ENCODE assay signal across 8 cellular contexts in the genomic region with DNA sequence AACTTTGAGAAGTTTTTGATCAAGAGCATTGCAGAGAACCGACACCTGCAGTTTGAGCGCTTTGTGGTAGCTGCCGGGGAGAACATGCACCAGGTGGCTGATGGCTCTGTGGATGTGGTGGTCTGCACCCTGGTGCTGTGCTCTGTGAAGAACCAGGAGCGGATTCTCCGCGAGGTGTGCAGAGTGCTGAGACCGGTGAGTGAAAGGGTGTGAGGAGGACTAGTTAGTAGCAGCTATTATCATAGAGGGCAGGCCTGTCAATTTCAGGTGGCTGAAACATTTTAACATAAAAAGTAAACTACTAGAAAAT. TPM values are rescaled to one million over a fixed set of nuclear protein-coding genes. Genes with fewer than 3 reads are reported as not detected.
DNase-seq lines count a peak whose midpoint lies in the region; ATAC-seq and TF ChIP-seq lines count a peak whose summit lies in the region.

No MANE protein-coding gene starts in this region.

- DNase-seq in CD4-positive, CD25-positive, alpha-beta regulatory T cell, result peak in 2 of 3 donors; percentile 10 to 33
- no peak for DNase-seq in central memory CD8-positive, alpha-beta T cell (ENCODE audit: low spot score in 2 of 2)
- DNase-seq in lung microvascular endothelial cell (ENCODE audit: low read depth in 2 of 2) (peak; percentile 17 to 37), type B pancreatic cell (ENCODE audit: extremely low spot score, unreplicated experiment) (no peak)

- no peak overlapping the region for H3K9ac ChIP-seq in HUES64 (ENCODE audit: low read depth, low read length)

- peak; percentile 32 to 44 for ATAC-seq in CD4-positive, CD25-positive, alpha-beta regulatory T cell (ENCODE audit: low read depth in 2 of 2)
- no peak for ATAC-seq in central memory CD8-positive, alpha-beta T cell (replicated peaks; ENCODE audit: extremely low read depth, poor library complexity, severe bottlenecking)
- no peak for ATAC-seq in GM21423 (IDR thresholded peaks at IDR 0.05; ENCODE audit: unreplicated experiment)
- no peak for ATAC-seq in GM19023 (IDR thresholded peaks at IDR 0.05; ENCODE audit: unreplicated experiment)
- ATAC-seq in GM21576 (IDR thresholded peaks at IDR 0.05; ENCODE audit: unreplicated experiment), result no peak

- no peaks in the 10 kb centered on the region for H3K36me3 ChIP-seq in CD4-positive, CD25-positive, alpha-beta regulatory T cell (ENCODE audit: control insufficient read depth, insufficient read depth, low read length)
- H3K36me3 ChIP-seq in HUES64 (ENCODE audit: insufficient read depth, low read length), result no peaks in the 10 kb centered on the region

- H3K27me3 ChIP-seq in CD4-positive, CD25-positive, alpha-beta regulatory T cell (ENCODE audit: control insufficient read depth, insufficient read depth, low read length), result no peaks in the 10 kb centered on the region
- no peaks in the 10 kb centered on the region for H3K27me3 ChIP-seq in HUES64 (ENCODE audit: insufficient read depth, low read length)

- H3K27me3 Mint-ChIP-seq in CD4-positive, CD25-positive, alpha-beta regulatory T cell, result peaks cover 6% of the 10 kb centered on the region
- H3K27me3 Mint-ChIP-seq in central memory CD8-positive, alpha-beta T cell, result no peaks in the 10 kb centered on the region
- H3K27me3 Mint-ChIP-seq in type B pancreatic cell, result no peaks in the 10 kb centered on the region

- H3K4me3 ChIP-seq in CD4-positive, CD25-positive, alpha-beta regulatory T cell (ENCODE audit: low read depth, low read length), result peak overlapping the region; percentile 93
- H3K4me3 ChIP-seq in HUES64 (ENCODE audit: low read length), result peak overlapping the region; percentile 42

- no peak for TF ChIP-seq CTCF in type B pancreatic cell (conservative IDR thresholded peaks at IDR 0.05)

- peaks cover 4% of the 10 kb centered on the region for H3K36me3 Mint-ChIP-seq in CD4-positive, CD25-positive, alpha-beta regulatory T cell
- peaks cover 7% of the 10 kb centered on the region for H3K36me3 Mint-ChIP-seq in central memory CD8-positive, alpha-beta T cell (ENCODE audit: insufficient read depth)
- H3K36me3 Mint-ChIP-seq in type B pancreatic cell, result peaks cover 5% of the 10 kb centered on the region

- WGBS in HUES64, result 58% methylated on average over 7 of the region's 7 CpGs

- no peaks in the 10 kb centered on the region for H3K9me3 ChIP-seq in CD4-positive, CD25-positive, alpha-beta regulatory T cell (ENCODE audit: control insufficient read depth in 2 of 2, low read length in 2 of 2)
- no peaks in the 10 kb centered on the region for H3K9me3 ChIP-seq in HUES64 (ENCODE audit: insufficient read depth, low read depth, low read length)

- peak overlapping the region; percentile 75 to 90 (median 84) for H3K27ac Mint-ChIP-seq in CD4-positive, CD25-positive, alpha-beta regulatory T cell
- peak overlapping the region; percentile 65 for H3K27ac Mint-ChIP-seq in central memory CD8-positive, alpha-beta T cell (ENCODE audit: low read depth)
- H3K27ac Mint-ChIP-seq in type B pancreatic cell, result peak overlapping the region; percentile 86

- H3K4me3 Mint-ChIP-seq in CD4-positive, CD25-positive, alpha-beta regulatory T cell, result peak overlapping the region; percentile 87 to 98 (median 94)
- H3K4me3 Mint-ChIP-seq in central memory CD8-positive, alpha-beta T cell, result peak overlapping the region; percentile 70
- H3K4me3 Mint-ChIP-seq in type B pancreatic cell, result peak overlapping the region; percentile 86

- no peak overlapping the region for H3K27ac ChIP-seq in CD4-positive, CD25-positive, alpha-beta regulatory T cell (ENCODE audit: insufficient read depth, low read length, poor library complexity, severe bottlenecking)
- no peak overlapping the region; the same call in 1 of the 2 replicates for H3K27ac ChIP-seq in HUES64 (ENCODE audit: low read depth, low read length)

- H3K4me1 ChIP-seq in CD4-positive, CD25-positive, alpha-beta regulatory T cell (ENCODE audit: control insufficient read depth, insufficient read depth, low read length, poor library complexity, severe bottlenecking), result peaks cover 24% of the 10 kb centered on the region
- H3K4me1 ChIP-seq in HUES64 (ENCODE audit: insufficient read depth, low read length), result peaks cover 46% of the 10 kb centered on the region

- H3K4me1 Mint-ChIP-seq in CD4-positive, CD25-positive, alpha-beta regulatory T cell, result peaks cover 12 to 60% (median 42%) of the 10 kb centered on the region in 4 donors
- H3K4me1 Mint-ChIP-seq in central memory CD8-positive, alpha-beta T cell, result peaks cover 21% of the 10 kb centered on the region
- H3K4me1 Mint-ChIP-seq in type B pancreatic cell (ENCODE audit: unreplicated experiment), result peaks cover 51% of the 10 kb centered on the region

- peaks cover 0 to 1% (median 0%) of the 10 kb centered on the region in 7 donors for H3K9me3 Mint-ChIP-seq in CD4-positive, CD25-positive, alpha-beta regulatory T cell
- no peaks in the 10 kb centered on the region for H3K9me3 Mint-ChIP-seq in central memory CD8-positive, alpha-beta T cell
- H3K9me3 Mint-ChIP-seq in type B pancreatic cell, result no peaks in the 10 kb centered on the region

RNA-seq across cellular contexts. Expression of gene HIGD1C, which starts 27.0 kb away (rescaled TPM):
- total RNA-seq in CD4-positive, CD25-positive, alpha-beta regulatory T cell, result not detected
- not detected for polyA plus RNA-seq in CD4-positive, CD25-positive, alpha-beta regulatory T cell
- not detected for polyA plus RNA-seq in HUES64 (2013, experiment 1 of 2)
- not detected for polyA plus RNA-seq in HUES64 (2013, experiment 2 of 2)
- total RNA-seq in lung microvascular endothelial cell, result not detected in 2 replicates
- total RNA-seq in type B pancreatic cell (ENCODE audit: low replicate concordance), result not detected in 2 replicates

Comparison
In these comparisons a context has a peak if more than half of its experiments do, and no peak if none do; other contexts are left out.
1. ATAC-seq: peak in CD4-positive, CD25-positive, alpha-beta regulatory T cell (2 of 2); none in central memory CD8-positive, alpha-beta T cell (single experiment), GM21423 (single experiment), GM19023 (single experiment) and GM21576 (single experiment).
2. DNase-seq: peak in CD4-positive, CD25-positive, alpha-beta regulatory T cell (2 of 3) and lung microvascular endothelial cell (2 of 2); none in central memory CD8-positive, alpha-beta T cell (0 of 2) and type B pancreatic cell (single experiment).
3. Peak in every context shown above with its lines, with median percentiles within 50 percentile points of each other: H3K27ac Mint-ChIP-seq and H3K4me3 Mint-ChIP-seq.